30 cellular contexts compared by ENCODE assay signal in the genomic region with DNA sequence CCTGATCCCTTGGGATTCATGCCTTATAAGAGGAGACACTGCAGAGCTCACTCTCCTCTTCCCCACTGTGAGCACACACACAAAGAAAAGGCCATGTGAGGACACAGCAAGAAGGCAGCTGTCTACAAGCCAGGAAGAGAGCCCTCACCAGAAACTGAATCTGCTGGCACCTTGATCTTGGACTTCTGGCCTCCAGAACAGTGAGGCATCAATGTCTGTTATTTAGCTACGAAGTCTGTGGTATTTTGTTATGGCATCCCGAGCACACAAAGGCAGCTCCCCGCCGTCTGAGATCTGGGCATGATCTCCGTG. TPM values are rescaled to one million over a fixed set of nuclear protein-coding genes. Genes with fewer than 3 reads are reported as not detected.
A peak's percentile ranks its signal among the peaks of the same experiment; 100 is the strongest.
DNase-seq lines count a peak whose midpoint lies in the region; ATAC-seq and TF ChIP-seq lines count a peak whose summit lies in the region.
"Had no signal": no experiment of that assay in that cellular context is flagged by ENCODE, and none has a peak within 500 bp of the region (broad histone marks: within the 10 kb centered on the region; RNA-seq: fewer than 3 reads in every experiment).

No MANE protein-coding gene starts in this region.

- H3K4me1 Mint-ChIP-seq in glutamatergic neuron (ENCODE audit: low read depth, unreplicated experiment) (no peaks in the 10 kb centered on the region), endothelial cell (ENCODE audit: unreplicated experiment) (no peaks in the 10 kb centered on the region)
- no peaks in the 10 kb centered on the region for H3K4me1 Mint-ChIP-seq in activated CD4-positive, alpha-beta memory T cell treated with anti-CD3 and anti-CD28 coated beads, Interleukin-2, amount 10 ng/mL, durations not matched to agents 7 days and 5 days
- H3K4me1 Mint-ChIP-seq: CD8-positive, alpha-beta memory T cell had no signal

- H3K27ac Mint-ChIP-seq in glutamatergic neuron (ENCODE audit: unreplicated experiment) = no peak overlapping the region
- no peak overlapping the region for H3K27ac Mint-ChIP-seq in endothelial cell (ENCODE audit: unreplicated experiment)
- H3K27ac Mint-ChIP-seq in activated CD4-positive, alpha-beta memory T cell treated with anti-CD3 and anti-CD28 coated beads, Interleukin-2, amount 10 ng/mL, durations not matched to agents 7 days and 5 days = no peak overlapping the region
- H3K27ac Mint-ChIP-seq: activated naive CD8-positive, alpha-beta T cell; H9; T-helper 2 cell treated with Interferon-gamma antibody and Interleukin-4, amounts not matched to agents 5 μg/mL and 100 μg/mL, for 36 hours had no signal

- ATAC-seq in Right ventricle myocardium inferior (peak; percentile 34), heart left ventricle (no peak)
- ATAC-seq: gastroesophageal sphincter; PC-3; stimulated activated naive CD8-positive, alpha-beta T cell treated with anti-CD3 and anti-CD28 coated beads, Interleukin-15, Interleukin-2, amounts not matched to agents 100 U/mL and 50 U/mL, for 24 hours had no signal

- POLR2A ChIA-PET in activated CD4-positive, alpha-beta memory T cell treated with anti-CD3 and anti-CD28 coated beads, Interleukin-2, amount 10 ng/mL, durations not matched to agents 7 days and 5 days (lab: Charles Lee) = interaction anchor here (0.6 to 1.0 kb wide), 2 partner anchors 101 to 148 kb away, joined by 3 read pairs; no protein-coding TSS in a partner anchor

- H3K9me3 Mint-ChIP-seq in glutamatergic neuron (ENCODE audit: unreplicated experiment) (no peaks in the 10 kb centered on the region), endothelial cell (ENCODE audit: unreplicated experiment) (no peaks in the 10 kb centered on the region)
- H3K9me3 Mint-ChIP-seq in activated CD4-positive, alpha-beta memory T cell treated with anti-CD3 and anti-CD28 coated beads, Interleukin-2, amount 10 ng/mL, durations not matched to agents 7 days and 5 days = no peaks in the 10 kb centered on the region
- H3K9me3 Mint-ChIP-seq: CD8-positive, alpha-beta memory T cell; H9; T-helper 2 cell treated with Interferon-gamma antibody and Interleukin-4, amounts not matched to agents 5 μg/mL and 100 μg/mL, for 36 hours had no signal

- H3K4me3 Mint-ChIP-seq in glutamatergic neuron (ENCODE audit: unreplicated experiment) (peak overlapping the region; percentile 2), endothelial cell (ENCODE audit: unreplicated experiment) (no peak overlapping the region)
- no peak overlapping the region for H3K4me3 Mint-ChIP-seq in activated CD4-positive, alpha-beta memory T cell treated with anti-CD3 and anti-CD28 coated beads, Interleukin-2, amount 10 ng/mL, durations not matched to agents 7 days and 5 days
- H3K4me3 Mint-ChIP-seq: activated naive CD8-positive, alpha-beta T cell; CD8-positive, alpha-beta memory T cell; H9; T-helper 2 cell treated with Interferon-gamma antibody and Interleukin-4, amounts not matched to agents 5 μg/mL and 100 μg/mL, for 36 hours had no signal

- H3K9me3 ChIP-seq in heart left ventricle (no peaks in the 10 kb centered on the region), thyroid gland (no peaks in the 10 kb centered on the region)
- H3K9me3 ChIP-seq: gastroesophageal sphincter, thoracic aorta, vagina had no signal

- H3K27ac ChIP-seq in heart left ventricle (no peak overlapping the region), thyroid gland (peak overlapping the region; percentile 74 to 79 (median 75))
- H3K27ac ChIP-seq: gastroesophageal sphincter, thoracic aorta, vagina, VCaP had no signal

- H3K36me3 ChIP-seq in heart left ventricle = no peaks in the 10 kb centered on the region
- no peaks in the 10 kb centered on the region for H3K36me3 ChIP-seq in thyroid gland
- H3K36me3 ChIP-seq: gastroesophageal sphincter, thoracic aorta, vagina had no signal

- H3K4me1 ChIP-seq in heart left ventricle (peaks cover 0 to 11% (median 0%) of the 10 kb centered on the region in 12 donors), thyroid gland (peaks cover 18 to 27% of the 10 kb centered on the region in 2 donors)
- H3K4me1 ChIP-seq: vagina had no signal

- DNase-seq in Right ventricle myocardium inferior (ENCODE audit: missing footprints) (no peak), heart left ventricle (no peak), NB4 (ENCODE audit: low read depth) (peak; percentile 13), glutamatergic neuron (no peak), thyroid gland (no peak), endothelial cell (ENCODE audit: low spot score) (no peak), NCI-H1694 (lab: John Stamatoyannopoulos, UW) (no peak)
- DNase-seq in activated CD4-positive, alpha-beta memory T cell treated with anti-CD3 and anti-CD28 coated beads, Interleukin-2, amount 10 ng/mL, durations not matched to agents 7 days and 5 days = no peak
- DNase-seq: activated CD4-positive, alpha-beta T cell treated with anti-CD3 and anti-CD28 coated beads for 4 hours; activated CD8-positive, alpha-beta memory T cell treated with anti-CD3 and anti-CD28 coated beads for 24 hours; activated T-cell treated with anti-CD3 and anti-CD28 coated beads for 4 hours; anterior cingulate cortex; CD8-positive, alpha-beta memory T cell; EL; H9; hypothalamus; NCI-H1105 treated with DMSO at 0.1 percent for 48 hours; NCI-H2081 treated with DMSO at 0.1 percent for 48 hours; NCI-H510A; PC-3; stimulated activated CD4-positive, alpha-beta T cell treated with anti-CD3 and anti-CD28 coated beads, Interleukin-1b, Interleukin-23, amount 100 ng/mL, for 48 hours; stimulated activated naive CD8-positive, alpha-beta T cell treated with anti-CD3 and anti-CD28 coated beads, Interleukin-15, Interleukin-2, amounts not matched to agents 100 U/mL and 50 U/mL, for 24 hours had no signal

- H3K4me3 ChIP-seq in heart left ventricle (no peak overlapping the region), NB4 (ENCODE audit: low read depth, low read length) (no peak overlapping the region), thyroid gland (replicated peaks in 1 of 3) (no peak overlapping the region)
- H3K4me3 ChIP-seq: gastroesophageal sphincter, K562, smooth muscle cell, thoracic aorta, vagina had no signal

- CTCF ChIA-PET in activated CD4-positive, alpha-beta memory T cell treated with anti-CD3 and anti-CD28 coated beads, Interleukin-2, amount 10 ng/mL, durations not matched to agents 7 days and 5 days (lab: Charles Lee) = interaction anchor here (1.8 to 2.3 kb wide), 2 partner anchors 10 to 105 kb away, joined by 6 read pairs; no protein-coding TSS in a partner anchor

- H3K36me3 Mint-ChIP-seq in glutamatergic neuron (ENCODE audit: unreplicated experiment) (no peaks in the 10 kb centered on the region), endothelial cell (ENCODE audit: low read depth, unreplicated experiment) (no peaks in the 10 kb centered on the region)
- no peaks in the 10 kb centered on the region for H3K36me3 Mint-ChIP-seq in activated CD4-positive, alpha-beta memory T cell treated with anti-CD3 and anti-CD28 coated beads, Interleukin-2, amount 10 ng/mL, durations not matched to agents 7 days and 5 days (ENCODE audit: low read depth)
- H3K36me3 Mint-ChIP-seq: activated naive CD8-positive, alpha-beta T cell; CD8-positive, alpha-beta memory T cell had no signal

- H3K27me3 Mint-ChIP-seq in glutamatergic neuron (ENCODE audit: unreplicated experiment) = peaks cover 3% of the 10 kb centered on the region
- H3K27me3 Mint-ChIP-seq in endothelial cell (ENCODE audit: unreplicated experiment) = peaks cover 3% of the 10 kb centered on the region
- no peaks in the 10 kb centered on the region for H3K27me3 Mint-ChIP-seq in activated CD4-positive, alpha-beta memory T cell treated with anti-CD3 and anti-CD28 coated beads, Interleukin-2, amount 10 ng/mL, durations not matched to agents 7 days and 5 days
- H3K27me3 Mint-ChIP-seq: activated naive CD8-positive, alpha-beta T cell had no signal

- intact Hi-C loops in Right ventricle myocardium inferior (cut with DNase I) (no loop called here), heart left ventricle (cut with DNase I) (loop anchor here in 1 of 10 donors (5.0 kb wide), 1 partner anchor 147 kb away; no protein-coding TSS in a partner anchor), thyroid gland (cut with DNase I) (no loop called here)

- no peak for TF ChIP-seq CTCF in heart left ventricle (IDR thresholded peaks at IDR 0.05)
- TF ChIP-seq CTCF in NB4 (IDR thresholded peaks at IDR 0.05; ENCODE audit: low read depth, low read length) = no peak
- TF ChIP-seq CTCF in glutamatergic neuron (IDR thresholded peaks at IDR 0.05; ENCODE audit: partially characterized antibody, unreplicated experiment) = no peak
- TF ChIP-seq CTCF in thyroid gland (IDR thresholded peaks at IDR 0.05) = no peak
- TF ChIP-seq CTCF in endothelial cell (IDR thresholded peaks at IDR 0.05; ENCODE audit: unreplicated experiment) = no peak

- 77 to 86% (median 84%) methylated on average over 5 of the region's 5 CpGs for WGBS in heart left ventricle, 4 donors
- 81 to 85% methylated on average over 5 of the region's 5 CpGs for WGBS in thyroid gland, 2 donors

- no peak for TF ChIP-seq POLR2A in heart left ventricle (IDR thresholded peaks at IDR 0.05)
- no peak for TF ChIP-seq POLR2A in NB4 (IDR thresholded peaks at IDR 0.05; ENCODE audit: extremely low read depth, insufficient read length)
- no peak for TF ChIP-seq POLR2A in thyroid gland (IDR thresholded peaks at IDR 0.05)

- H3K27me3 ChIP-seq in heart left ventricle = no peaks in the 10 kb centered on the region
- no peaks in the 10 kb centered on the region for H3K27me3 ChIP-seq in thyroid gland
- H3K27me3 ChIP-seq: gastroesophageal sphincter, vagina had no signal

RNA-seq across cellular contexts. Expression of gene RPL11, which starts 47.1 kb away (rescaled TPM):
- total RNA-seq in Right ventricle myocardium inferior = 681 TPM
- total RNA-seq in heart left ventricle = 100 to 1,000 TPM; 341 to 789 (median 680) TPM
- polyA plus RNA-seq in heart left ventricle = 1,000 to 10,000 TPM; 1,580 to 2,009 TPM
- 657 TPM for total RNA-seq in glutamatergic neuron (ENCODE audit: unreplicated experiment)
- total RNA-seq in thyroid gland = 1,000 to 10,000 TPM in 1 of 4 donors, 100 to 1,000 TPM in 3; 669 to 1,720 (median 801) TPM
- 1,285 TPM for total RNA-seq in endothelial cell (ENCODE audit: unreplicated experiment)
- total RNA-seq in activated CD4-positive, alpha-beta memory T cell treated with anti-CD3 and anti-CD28 coated beads, Interleukin-2, amount 10 ng/mL, durations not matched to agents 7 days and 5 days = 1,000 to 10,000 TPM; 1,074 to 1,084 TPM

Comparison
In these comparisons a context has a peak if more than half of its experiments do, and no peak if none do; other contexts are left out.
1. H3K27ac ChIP-seq: peak in thyroid gland (3 of 3); none in heart left ventricle (0 of 12).